ENCODE assay signal across 18 cellular contexts in the genomic region with DNA sequence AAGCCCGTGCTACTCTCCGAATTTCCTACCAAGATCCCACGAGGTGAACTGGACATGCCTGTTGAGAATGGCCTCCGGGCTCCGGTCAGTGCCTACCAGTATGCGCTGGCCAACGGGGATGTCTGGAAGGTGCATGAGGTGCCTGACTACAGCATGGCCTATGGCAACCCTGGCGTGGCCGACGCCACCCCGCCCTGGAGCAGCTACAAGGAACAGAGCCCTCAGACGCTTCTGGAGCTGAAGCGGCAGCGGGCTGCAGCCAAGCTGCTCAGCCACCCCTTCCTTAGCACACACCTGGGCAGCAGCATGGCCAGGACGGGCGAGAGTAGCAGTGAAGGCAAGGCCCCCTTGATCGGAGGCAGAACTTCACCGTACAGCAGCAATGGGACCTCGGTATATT.
"Had no signal": no experiment of that assay in that cellular context is flagged by ENCODE, and none has a peak within 500 bp of the region (broad histone marks: within the 10 kb centered on the region; RNA-seq: fewer than 3 reads in every experiment).

No MANE protein-coding gene starts in this region.

- DNase-seq: KBM-7, MG63, NCI-H1092, NCI-H1105 treated with DMSO at 0.1 percent for 48 hours, NCI-H1417 treated with DMSO at 0.1 percent for 48 hours, NCI-H146, NCI-H1694 treated with DMSO at 0.1 percent for 48 hours, NCI-H1930, NCI-H2081, NCI-H2107, NCI-H2227 treated with DMSO at 0.1 percent for 48 hours, NCI-H524, NCI-H526 treated with DMSO at 0.1 percent for 48 hours, NCI-H748 treated with DMSO at 0.1 percent for 48 hours, Right ventricle myocardium superior, RPMI8226, SK-N-SH had no signal

- FAIRE-seq: RCC 7860 had no signal

- H3K36me3 ChIP-seq: MG63 had no signal

- H3K27me3 ChIP-seq: MG63 had no signal

- H3K9me3 ChIP-seq: MG63, SK-N-SH had no signal

- H3K4me3 ChIP-seq: MG63 had no signal
